Comparison of ENCODE assay signal across 8 cellular contexts in genomic region chr10:26860026-26860541, GRCh38.
DNase-seq lines count a peak whose midpoint lies in the region; ATAC-seq and TF ChIP-seq lines count a peak whose summit lies in the region.

No MANE protein-coding gene starts in this region.

- H2AFZ ChIP-seq in KMS-11 (ENCODE audit: low read depth), result peak overlapping the region; percentile 62

- no peaks in the 10 kb centered on the region for H3K36me3 ChIP-seq in KMS-11 (ENCODE audit: insufficient read depth)

- peaks cover 35% of the 10 kb centered on the region for H3K4me1 ChIP-seq in KMS-11 (ENCODE audit: low read depth, poor library complexity, severe bottlenecking)

- H3K4me3 ChIP-seq in KMS-11 (IDR thresholded peaks at IDR 0.05; ENCODE audit: insufficient read depth, low read depth, low read length) (peak overlapping the region; percentile 25), WI38 (ENCODE audit: low read depth, low read length) (peak overlapping the region; percentile 90)

- no peak for TF ChIP-seq CTCF in KMS-11 (conservative IDR thresholded peaks at IDR 0.05; ENCODE audit: low read depth, low read length)
- no peak for TF ChIP-seq CTCF in WI38 (IDR thresholded peaks at IDR 0.05; ENCODE audit: low read depth, low read length)

- H3K27me3 ChIP-seq in KMS-11 (ENCODE audit: insufficient read depth, low read depth), result no peaks in the 10 kb centered on the region

- H3K4me2 ChIP-seq in KMS-11, result peak overlapping the region; percentile 90

- H3K9ac ChIP-seq in KMS-11, result peak overlapping the region; percentile 68

- 0 out of 2 replicates have a peak, but pooled peaks cover 12% of the 10 kb centered on the region for H4K20me1 ChIP-seq in KMS-11 (ENCODE audit: insufficient read depth)

- ATAC-seq in GM21529 (IDR thresholded peaks at IDR 0.05; ENCODE audit: unreplicated experiment), result peak; percentile 8

- H3K79me2 ChIP-seq in KMS-11 (ENCODE audit: insufficient read depth, low read depth), result peaks cover 55% of the 10 kb centered on the region

- DNase-seq in DMS 273 (lab: John Stamatoyannopoulos, UW; ENCODE audit: unreplicated experiment) (peak; percentile 74), cerebellar cortex (ENCODE audit: low spot score) (peak; percentile 35), kidney tubule cell (ENCODE audit: low spot score) (peak; percentile 86), DMS153 (lab: John Stamatoyannopoulos, UW) (no peak)
- DNase-seq in stimulated activated CD4-positive, alpha-beta T cell treated with anti-CD3 and anti-CD28 coated beads, Interleukin-1b, Interleukin-23, amount 100 ng/mL, for 1 hour (ENCODE audit: low read depth in 2 of 2), result peak; percentile 14 to 17

- peak overlapping the region; percentile 91 for H3K27ac ChIP-seq in KMS-11
